ENCODE assay signal across 21 cellular contexts in genomic region chr10:129513312-129513711, GRCh38. TPM values are rescaled to one million over a fixed set of nuclear protein-coding genes. Genes with fewer than 3 reads are reported as not detected.
DNase-seq lines count a peak whose midpoint lies in the region; ATAC-seq and TF ChIP-seq lines count a peak whose summit lies in the region.
"Had no signal": no experiment of that assay in that cellular context is flagged by ENCODE, and none has a peak within 500 bp of the region (broad histone marks: within the 10 kb centered on the region; RNA-seq: fewer than 3 reads in every experiment).

No MANE protein-coding gene starts in this region.

- H3K4me2 ChIP-seq in OCI-LY1 (ENCODE audit: low read length) (peak overlapping the region; percentile 52; the same call in 1 of the 2 replicates), neural progenitor cell (no peak overlapping the region)

- H3K36me3 Mint-ChIP-seq in endodermal cell (ENCODE audit: low read depth) (peaks cover 4% of the 10 kb centered on the region), neural progenitor cell (no peaks in the 10 kb centered on the region)

- H3F3A ChIP-seq in OCI-LY1 (ENCODE audit: insufficient read depth, low read length) (no peaks in the 10 kb centered on the region; the same call in 1 of the 2 replicates), neural progenitor cell (ENCODE audit: low read depth) (no peaks in the 10 kb centered on the region)

- DNase-seq in H7 (peak; percentile 67), endodermal cell (peak; percentile 71), neural progenitor cell (ENCODE audit: low spot score) (no peak), COLO668 (lab: John Stamatoyannopoulos, UW; ENCODE audit: unreplicated experiment) (no peak)
- DNase-seq: ACHN, DMS79, Kasumi-1, MG63, NCI-H1092, NCI-H146, NCI-H2029 treated with DMSO at 0.1 percent for 48 hours, NCI-H2171 treated with DMSO at 0.1 percent for 48 hours, NCI-H446, NCI-H526 treated with DMSO at 0.1 percent for 48 hours, SIG-M5 had no signal

- H2AFZ ChIP-seq in OCI-LY1 (ENCODE audit: low read length), result no peak overlapping the region
- H2AFZ ChIP-seq in neural progenitor cell (replicated peaks), result no peak overlapping the region

- H3K27me3 ChIP-seq in H7 (ENCODE audit: control insufficient read depth, insufficient read depth, low read length), result no peaks in the 10 kb centered on the region
- H3K27me3 ChIP-seq in OCI-LY1 (ENCODE audit: insufficient read depth, low read length), result no peaks in the 10 kb centered on the region
- no peaks in the 10 kb centered on the region for H3K27me3 ChIP-seq in endodermal cell (ENCODE audit: control insufficient read depth, insufficient read depth, low read length, poor library complexity, severe bottlenecking)
- no peaks in the 10 kb centered on the region for H3K27me3 ChIP-seq in neural progenitor cell
- H3K27me3 ChIP-seq: MG63 had no signal

- H3K4me3 ChIP-seq in H7 (ENCODE audit: insufficient read depth, low read depth, low read length) (no peak overlapping the region), OCI-LY1 (ENCODE audit: low read depth, low read length, poor library complexity, severe bottlenecking) (no peak overlapping the region), endodermal cell (ENCODE audit: low read length) (no peak overlapping the region), neural progenitor cell (no peak overlapping the region)
- H3K4me3 ChIP-seq: HAP-1, MG63 had no signal

- H3K27me3 Mint-ChIP-seq in endodermal cell (ENCODE audit: insufficient read depth) (no peaks in the 10 kb centered on the region), neural progenitor cell (ENCODE audit: insufficient read depth, low read depth) (no peaks in the 10 kb centered on the region)

- H3K9me3 Mint-ChIP-seq in endodermal cell, result peaks cover 6% of the 10 kb centered on the region
- peaks cover 19% of the 10 kb centered on the region for H3K9me3 Mint-ChIP-seq in neural progenitor cell

- H3K4me1 Mint-ChIP-seq in endodermal cell (peaks cover 4% of the 10 kb centered on the region), neural progenitor cell (no peaks in the 10 kb centered on the region)

- H3K79me2 ChIP-seq in OCI-LY1 (ENCODE audit: insufficient read depth, low read length), result peaks cover 37% of the 10 kb centered on the region
- H3K79me2 ChIP-seq in neural progenitor cell (ENCODE audit: low read depth), result no peaks in the 10 kb centered on the region

- no peaks in the 10 kb centered on the region for H3K9me3 ChIP-seq in OCI-LY1 (ENCODE audit: low read length)
- H3K9me3 ChIP-seq in endodermal cell (ENCODE audit: control insufficient read depth, low read length), result no peaks in the 10 kb centered on the region
- no peaks in the 10 kb centered on the region for H3K9me3 ChIP-seq in neural progenitor cell (ENCODE audit: low read depth)
- H3K9me3 ChIP-seq: HAP-1, MG63 had no signal

- H3K27ac Mint-ChIP-seq in endodermal cell (peak overlapping the region; percentile 79), neural progenitor cell (no peak overlapping the region)

- peak overlapping the region; percentile 21; the same call in 1 of the 2 replicates for H3K9ac ChIP-seq in OCI-LY1 (ENCODE audit: low read length)
- H3K9ac ChIP-seq in endodermal cell (ENCODE audit: extremely low read depth, low read length, poor library complexity, severe bottlenecking), result no peak overlapping the region
- no peak overlapping the region for H3K9ac ChIP-seq in neural progenitor cell

- H3K27ac ChIP-seq in OCI-LY1 (ENCODE audit: low read depth, low read length, poor library complexity, severe bottlenecking) (peak overlapping the region; percentile 82), endodermal cell (ENCODE audit: low read depth, low read length) (no peak overlapping the region), neural progenitor cell (no peak overlapping the region)
- H3K27ac ChIP-seq: C4-2B had no signal

- H3K36me3 ChIP-seq in H7 (replicated peaks; ENCODE audit: control insufficient read depth, insufficient read depth, low read length) (no peaks in the 10 kb centered on the region), OCI-LY1 (ENCODE audit: insufficient read depth, low read length) (no peaks in the 10 kb centered on the region), endodermal cell (ENCODE audit: control insufficient read depth, insufficient read depth, low read length) (no peaks in the 10 kb centered on the region), neural progenitor cell (no peaks in the 10 kb centered on the region)
- H3K36me3 ChIP-seq: HAP-1, MG63 had no signal

- 82 to 95% methylated on average over 2 to 8 of the region's 8 CpGs for WGBS in endodermal cell (ENCODE audit: insufficient coverage in 1 of 2, insufficient read length in 1 of 2), 2 experiments

- H3K4me3 Mint-ChIP-seq in endodermal cell (no peak overlapping the region), neural progenitor cell (no peak overlapping the region)

- no peaks in the 10 kb centered on the region for H3K9me2 ChIP-seq in OCI-LY1 (ENCODE audit: low read depth, low read length)

- H3K4me1 ChIP-seq in OCI-LY1 (ENCODE audit: insufficient read depth, low read length, severe bottlenecking) (peaks cover 71% of the 10 kb centered on the region), endodermal cell (ENCODE audit: control insufficient read depth, insufficient read depth, low read length) (no peaks in the 10 kb centered on the region), neural progenitor cell (no peaks in the 10 kb centered on the region)
- H3K4me1 ChIP-seq: HAP-1 had no signal

- no peak for ATAC-seq in GM18858 (IDR thresholded peaks at IDR 0.05; ENCODE audit: unreplicated experiment)
- ATAC-seq in HG02759 (IDR thresholded peaks at IDR 0.05; ENCODE audit: unreplicated experiment), result no peak
- ATAC-seq: SK-N-SH treated with all-trans-retinoic acid at 6 μM for 48 hours had no signal

- H4K20me1 ChIP-seq in OCI-LY1 (ENCODE audit: insufficient read depth, low read length), result no peaks in the 10 kb centered on the region
- peaks cover 6% of the 10 kb centered on the region for H4K20me1 ChIP-seq in neural progenitor cell (ENCODE audit: low read depth)

- TF ChIP-seq CTCF in OCI-LY1 (IDR thresholded peaks at IDR 0.05; ENCODE audit: low read length) (no peak), endodermal cell (conservative IDR thresholded peaks at IDR 0.05) (peak; percentile 70), neural progenitor cell (IDR thresholded peaks at IDR 0.05) (peak; percentile 12)

RNA-seq across cellular contexts. Expression of gene MGMT, which starts 46.3 kb away (rescaled TPM):
- total RNA-seq in H7 (2014; rRNA removed; shearing (Covaris generic)), result 18.6 and 21.9 TPM in 2 replicates
- total RNA-seq in endodermal cell (10 to 100 TPM; 28.6 to 33.7 TPM), neural progenitor cell (ENCODE audit: low replicate concordance) (17.5 and 31.3 TPM in 2 replicates)
- 16.4 TPM for polyA plus RNA-seq in endodermal cell (2013, experiment 1 of 2)
- polyA plus RNA-seq in endodermal cell (2013, experiment 2 of 2), result 15.1 TPM

Comparison
In these comparisons a context has a peak if more than half of its experiments do, and no peak if none do; other contexts are left out.
1. DNase-seq: peak in H7 (single experiment) and endodermal cell (single experiment); none in neural progenitor cell (single experiment) and COLO668 (single experiment).